Comparison of ENCODE assay signal across 17 cellular contexts in the genomic region with DNA sequence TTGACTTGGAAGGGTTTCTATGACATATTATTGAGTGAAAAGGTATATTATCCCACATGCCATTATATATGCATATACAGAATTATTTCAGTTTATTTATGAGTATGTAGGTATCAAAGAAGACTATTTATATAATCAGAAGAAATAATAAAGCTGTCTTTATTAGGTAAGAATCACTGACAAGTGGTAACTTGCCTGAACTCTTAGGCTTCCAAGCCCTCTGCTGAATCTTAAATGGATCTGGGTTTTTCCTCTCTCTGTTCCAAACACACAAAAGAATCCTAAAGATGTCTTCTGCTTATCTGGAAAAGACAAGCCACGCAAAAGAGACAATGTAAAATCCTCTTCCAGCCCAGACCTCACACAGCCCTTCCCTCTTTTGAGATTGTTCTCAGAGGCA. TPM values are rescaled to one million over a fixed set of nuclear protein-coding genes. Genes with fewer than 3 reads are reported as not detected.
"Had no signal": no experiment of that assay in that cellular context is flagged by ENCODE, and none has a peak within 500 bp of the region (broad histone marks: within the 10 kb centered on the region; RNA-seq: fewer than 3 reads in every experiment).

No MANE protein-coding gene starts in this region.

- H3K4me1 ChIP-seq: adrenal gland, left lung, lower lobe of right lung, spleen had no signal

- DNase-seq: activated CD4-positive, alpha-beta T cell treated with anti-CD3 and anti-CD28 coated beads for 36 hours; activated CD4-positive, CD25-positive, alpha-beta regulatory T cell; activated effector memory CD4-positive, alpha-beta T cell treated with Interleukin-2 at 50 U/mL for 16 hours; activated naive CD4-positive, alpha-beta T cell treated with Interleukin-2 at 50 U/mL for 16 hours; activated T-cell treated with anti-CD3 and anti-CD28 coated beads for 4 hours; central memory CD4-positive, alpha-beta T cell; lower lobe of right lung; naive B cell; spleen; stimulated activated naive CD4-positive, alpha-beta T cell treated with Interleukin-2 at 50 U/mL for 16 hours; T-helper 1 cell had no signal

- H3K4me3 ChIP-seq: adrenal gland, left lung, lower lobe of right lung, spleen had no signal

- H3K27ac ChIP-seq: adrenal gland, brain microvascular endothelial cell, lower lobe of right lung, spleen had no signal

- H3K36me3 ChIP-seq: adrenal gland, brain microvascular endothelial cell, left lung, lower lobe of right lung, right atrium auricular region, spleen had no signal

- H3K9me3 ChIP-seq: adrenal gland had no signal

- H3K27me3 ChIP-seq: adrenal gland, brain microvascular endothelial cell, heart right ventricle, left lung, right atrium auricular region, spleen, tibial nerve had no signal

RNA-seq across cellular contexts. Expression of a gene that starts 14.9 kb away (rescaled TPM):
- total RNA-seq: activated CD4-positive, alpha-beta T cell treated with anti-CD3 and anti-CD28 coated beads for 36 hours had no signal
